8 cellular contexts compared by ENCODE assay signal in the genomic region with DNA sequence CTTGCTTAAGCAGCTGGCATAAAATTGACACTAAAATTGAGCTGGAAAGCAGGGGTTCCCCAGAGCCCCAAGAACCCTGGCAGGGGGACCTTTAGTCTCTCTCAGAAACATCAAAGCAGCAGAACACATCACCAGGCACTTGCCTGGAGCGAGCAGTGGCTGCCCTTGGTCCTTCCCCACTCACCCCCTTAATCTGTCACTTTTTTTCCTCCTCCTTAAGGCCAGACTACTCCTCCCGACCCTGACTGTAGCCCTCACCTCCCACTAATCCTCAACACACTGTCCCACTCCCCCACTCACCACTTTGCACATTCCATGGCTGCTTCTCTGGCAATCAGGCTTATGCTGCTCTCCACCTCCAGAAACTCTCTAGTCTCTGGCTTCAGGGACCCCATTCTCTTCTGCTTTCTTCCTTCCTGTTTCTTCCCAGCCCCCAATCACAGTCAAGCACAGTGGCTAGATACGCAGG. TPM values are rescaled to one million over a fixed set of nuclear protein-coding genes. Genes with fewer than 3 reads are reported as not detected.
A peak's percentile ranks its signal among the peaks of the same experiment; 100 is the strongest.
DNase-seq lines count a peak whose midpoint lies in the region; ATAC-seq and TF ChIP-seq lines count a peak whose summit lies in the region.

No MANE protein-coding gene starts in this region.

- H3K9me3 ChIP-seq in endodermal cell (ENCODE audit: control insufficient read depth, low read length) (no peaks in the 10 kb centered on the region), neural progenitor cell (ENCODE audit: low read depth) (no peaks in the 10 kb centered on the region), mucosa of descending colon (no peaks in the 10 kb centered on the region)

- intact Hi-C loops in mucosa of descending colon (cut with DNase I, micrococcal nuclease): no loop called here

- H3K27me3 ChIP-seq in endodermal cell (ENCODE audit: control insufficient read depth, insufficient read depth, low read length, poor library complexity, severe bottlenecking) (no peaks in the 10 kb centered on the region), neural progenitor cell (peaks cover 6% of the 10 kb centered on the region)

- CTCF ChIA-PET in AG04449 (lab: Yijun Ruan, JAX): interaction anchor here (0.9 to 1.4 kb wide), 5 partner anchors 8 to 103 kb away, joined by 3 to 4 read pairs (median 3); no protein-coding TSS in a partner anchor

- DNase-seq in AG04449 (ENCODE audit: low read depth, low spot score): no peak
- peak; percentile 64 for DNase-seq in OCI-M1 (lab: John Stamatoyannopoulos, UW)
- no peak for DNase-seq in endodermal cell
- DNase-seq in neural progenitor cell (ENCODE audit: low spot score): peak; percentile 10
- no peak for DNase-seq in activated CD4-positive, CD25-positive, alpha-beta regulatory T cell treated with anti-CD3 and anti-CD28 coated beads, Interleukin-2, amount 50 U/mL, for 72 hours
- no peak for DNase-seq in mucosa of descending colon
- no peak for DNase-seq in NCI-H187 (lab: John Stamatoyannopoulos, UW)

- H3K4me1 Mint-ChIP-seq in endodermal cell (peaks cover 11% of the 10 kb centered on the region), neural progenitor cell (peaks cover 11% of the 10 kb centered on the region)

- H3K9ac ChIP-seq in endodermal cell (ENCODE audit: extremely low read depth, low read length, poor library complexity, severe bottlenecking): no peak overlapping the region
- no peak overlapping the region for H3K9ac ChIP-seq in neural progenitor cell

- H3K79me2 ChIP-seq in neural progenitor cell (ENCODE audit: low read depth): peaks cover 24% of the 10 kb centered on the region

- TF ChIP-seq CTCF in AG04449 (IDR thresholded peaks at IDR 0.05; ENCODE audit: insufficient read depth, low read length, missing control alignments) (no peak), endodermal cell (conservative IDR thresholded peaks at IDR 0.05) (no peak), neural progenitor cell (IDR thresholded peaks at IDR 0.05) (no peak), mucosa of descending colon (IDR thresholded peaks at IDR 0.05) (no peak)

- H3K4me3 ChIP-seq in AG04449 (ENCODE audit: low read depth, low read length): peak overlapping the region; percentile 85
- H3K4me3 ChIP-seq in endodermal cell (ENCODE audit: low read length): peak overlapping the region; percentile 100
- peak overlapping the region; percentile 68 for H3K4me3 ChIP-seq in neural progenitor cell
- H3K4me3 ChIP-seq in mucosa of descending colon: no peak overlapping the region

- no peak overlapping the region for H3K27ac ChIP-seq in endodermal cell (ENCODE audit: low read depth, low read length)
- no peak overlapping the region for H3K27ac ChIP-seq in neural progenitor cell

- H3K4me3 Mint-ChIP-seq in endodermal cell: peak overlapping the region; percentile 95
- H3K4me3 Mint-ChIP-seq in neural progenitor cell: peak overlapping the region; percentile 98

- H3K9me3 Mint-ChIP-seq in endodermal cell: no peaks in the 10 kb centered on the region
- H3K9me3 Mint-ChIP-seq in neural progenitor cell: no peaks in the 10 kb centered on the region

- ATAC-seq in GM19455 (IDR thresholded peaks at IDR 0.05; ENCODE audit: unreplicated experiment) (peak; percentile 11), mucosa of descending colon (no peak)

- peak overlapping the region; percentile 69 for H2AFZ ChIP-seq in neural progenitor cell (replicated peaks)

- POLR2A ChIA-PET in AG04449 (lab: Yijun Ruan, JAX): interaction anchor here (0.6 to 1.8 kb wide), 7 partner anchors 10 to 116 kb away, joined by 3 to 17 read pairs (median 5); a partner anchor contains a TSS

- H3K27ac Mint-ChIP-seq in endodermal cell: peak overlapping the region; percentile 54
- peak overlapping the region; percentile 25 for H3K27ac Mint-ChIP-seq in neural progenitor cell

- H3F3A ChIP-seq in neural progenitor cell (ENCODE audit: low read depth): no peaks in the 10 kb centered on the region

- H4K20me1 ChIP-seq in neural progenitor cell (ENCODE audit: low read depth): no peaks in the 10 kb centered on the region

- peak overlapping the region; percentile 80 for H3K4me2 ChIP-seq in neural progenitor cell

- H3K27me3 Mint-ChIP-seq in endodermal cell (ENCODE audit: insufficient read depth) (peaks cover 7% of the 10 kb centered on the region), neural progenitor cell (ENCODE audit: insufficient read depth, low read depth) (no peaks in the 10 kb centered on the region)

- H3K4me1 ChIP-seq in endodermal cell (ENCODE audit: control insufficient read depth, insufficient read depth, low read length): peaks cover 4% of the 10 kb centered on the region
- H3K4me1 ChIP-seq in neural progenitor cell: peaks cover 8% of the 10 kb centered on the region
- peaks cover 9% of the 10 kb centered on the region for H3K4me1 ChIP-seq in mucosa of descending colon (ENCODE audit: low read depth)

- 41 to 58% methylated on average over 2 to 3 of the region's 3 CpGs for WGBS in endodermal cell (ENCODE audit: insufficient coverage in 1 of 2, insufficient read length in 1 of 2), 2 experiments

- H3K36me3 Mint-ChIP-seq in endodermal cell (ENCODE audit: low read depth): peaks cover 22% of the 10 kb centered on the region
- peaks cover 2% of the 10 kb centered on the region for H3K36me3 Mint-ChIP-seq in neural progenitor cell

- peaks cover 12% of the 10 kb centered on the region for H3K36me3 ChIP-seq in endodermal cell (ENCODE audit: control insufficient read depth, insufficient read depth, low read length)
- H3K36me3 ChIP-seq in neural progenitor cell: peaks cover 3% of the 10 kb centered on the region
- H3K36me3 ChIP-seq in mucosa of descending colon (ENCODE audit: low read depth): no peaks in the 10 kb centered on the region

RNA-seq across cellular contexts. Expression of a gene that starts 0.5 kb away (rescaled TPM):
- total RNA-seq in endodermal cell: 1 to 10 TPM; 7.3 to 8.2 TPM
- 8.1 TPM for polyA plus RNA-seq in endodermal cell (2013, experiment 1 of 2)
- 5.6 TPM for polyA plus RNA-seq in endodermal cell (2013, experiment 2 of 2)
- total RNA-seq in neural progenitor cell (ENCODE audit: low replicate concordance): 5.9 and 9.8 TPM in 2 replicates
- 1 to 10 TPM; 4.0 to 6.1 (median 5.5) TPM for total RNA-seq in mucosa of descending colon

RNA-seq across cellular contexts. Expression of a gene that starts 6.6 kb away (rescaled TPM):
- under 1 TPM in 1 of 2 donors, not detected in 1; 0.42 TPM for total RNA-seq in endodermal cell
- not detected for polyA plus RNA-seq in endodermal cell (2013, experiment 1 of 2)
- polyA plus RNA-seq in endodermal cell (2013, experiment 2 of 2): not detected
- not detected in 2 replicates for total RNA-seq in neural progenitor cell (ENCODE audit: low replicate concordance)
- total RNA-seq in mucosa of descending colon: 1 to 10 TPM in 1 of 3 donors, under 1 TPM in 1, not detected in 1; 0.24 to 2.8 TPM

RNA-seq across cellular contexts. Expression of a gene that starts 14.4 kb away (rescaled TPM):
- 10 to 100 TPM; 10.9 to 18.9 TPM for total RNA-seq in endodermal cell
- polyA plus RNA-seq in endodermal cell (2013, experiment 1 of 2): 24.9 TPM
- 21.1 TPM for polyA plus RNA-seq in endodermal cell (2013, experiment 2 of 2)
- total RNA-seq in neural progenitor cell (ENCODE audit: low replicate concordance): 36.8 and 40.5 TPM in 2 replicates
- total RNA-seq in mucosa of descending colon: 10 to 100 TPM in 1 of 3 donors, 1 to 10 TPM in 2; 8.2 to 17.7 (median 9.2) TPM

RNA-seq across cellular contexts. Expression of a gene that starts 27.5 kb away (rescaled TPM):
- total RNA-seq in endodermal cell: 10 to 100 TPM; 23.1 to 32.1 TPM
- 33.4 TPM for polyA plus RNA-seq in endodermal cell (2013, experiment 1 of 2)
- 29.1 TPM for polyA plus RNA-seq in endodermal cell (2013, experiment 2 of 2)
- 34.6 and 34.7 TPM in 2 replicates for total RNA-seq in neural progenitor cell (ENCODE audit: low replicate concordance)
- 10 to 100 TPM; 14.1 to 15.7 (median 14.9) TPM for total RNA-seq in mucosa of descending colon

RNA-seq across cellular contexts. Expression of a gene that starts 28.8 kb away (rescaled TPM):
- total RNA-seq in endodermal cell: 10 to 100 TPM in 1 of 2 donors, 1 to 10 TPM in 1; 8.7 to 10.8 TPM
- polyA plus RNA-seq in endodermal cell (2013, experiment 1 of 2): 11.8 TPM
- 10.7 TPM for polyA plus RNA-seq in endodermal cell (2013, experiment 2 of 2)
- 13.6 and 13.8 TPM in 2 replicates for total RNA-seq in neural progenitor cell (ENCODE audit: low replicate concordance)
- 1 to 10 TPM in 2 of 3 donors, under 1 TPM in 1; 0.75 to 6.6 (median 1.9) TPM for total RNA-seq in mucosa of descending colon

Comparison
In these comparisons a context has a peak if more than half of its experiments do, and no peak if none do; other contexts are left out.
1. DNase-seq: peak in OCI-M1 (single experiment) and neural progenitor cell (single experiment); none in AG04449 (single experiment), endodermal cell (single experiment), activated CD4-positive, CD25-positive, alpha-beta regulatory T cell treated with anti-CD3 and anti-CD28 coated beads, Interleukin-2, amount 50 U/mL, for 72 hours (single experiment), mucosa of descending colon (0 of 3) and NCI-H187 (0 of 2).